Comparison of ENCODE assay signal across 24 cellular contexts in the genomic region with DNA sequence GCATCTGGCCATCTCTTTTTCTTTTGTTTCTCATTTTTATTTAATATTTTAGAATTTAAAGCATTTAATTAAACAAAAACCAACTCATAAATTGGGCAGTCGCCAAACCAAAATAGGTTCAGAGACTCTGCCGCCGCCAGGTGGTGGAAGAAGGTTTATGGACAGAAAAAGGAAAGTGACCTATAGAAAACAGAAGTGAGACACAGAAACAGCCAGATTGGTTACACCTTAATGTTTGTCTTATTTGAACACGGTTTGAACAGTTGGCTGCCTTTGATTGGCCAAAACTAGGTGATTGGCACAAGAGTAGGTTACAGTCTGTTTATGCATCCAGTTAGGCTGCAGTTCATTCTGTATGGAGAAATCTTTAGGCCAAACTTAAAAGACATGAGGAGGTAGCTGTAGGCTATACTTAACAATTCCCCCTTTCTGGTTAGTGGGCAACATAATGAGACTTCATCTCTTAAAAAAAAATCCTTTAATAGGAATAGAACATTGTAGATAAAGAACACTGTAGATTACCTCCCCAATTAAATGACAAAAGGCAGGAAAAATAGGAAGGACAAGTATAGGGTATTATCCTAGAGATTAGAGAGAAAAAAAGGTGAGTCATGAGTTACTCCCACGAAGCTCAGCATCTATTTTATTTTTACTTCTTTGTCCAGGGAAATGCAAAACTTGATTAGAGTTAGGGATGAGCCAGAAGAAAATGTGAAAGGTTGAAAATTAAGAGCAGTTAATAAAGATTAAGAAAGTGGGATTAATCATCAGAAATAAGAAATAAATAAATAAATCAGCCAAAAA. TPM values are rescaled to one million over a fixed set of nuclear protein-coding genes. Genes with fewer than 3 reads are reported as not detected.
DNase-seq lines count a peak whose midpoint lies in the region; ATAC-seq, FAIRE-seq and TF ChIP-seq lines count a peak whose summit lies in the region.
"Had no signal": no experiment of that assay in that cellular context is flagged by ENCODE, and none has a peak within 500 bp of the region (broad histone marks: within the 10 kb centered on the region; RNA-seq: fewer than 3 reads in every experiment).

No MANE protein-coding gene starts in this region.

- in situ Hi-C loops in HAP-1 (cut with MboI; ENCODE audit: low sequenced_read_pairs) (no loop called here), GM13977 (cut with MboI; ENCODE audit: low pct_unique_long_range_greater_than_20kb, low sequenced_read_pairs, unreplicated experiment) (no loop called here)

- TF ChIP-seq CTCF in PC-3 (conservative IDR thresholded peaks at IDR 0.05; ENCODE audit: low read depth, low read length) (no peak), fibroblast of pulmonary artery (IDR thresholded peaks at IDR 0.05; ENCODE audit: low read length, missing control alignments) (no peak), GM13977 (IDR thresholded peaks at IDR 0.05; ENCODE audit: extremely low read depth, insufficient read depth, missing control alignments) (no peak)

- H3K9ac ChIP-seq in PC-3 (ENCODE audit: low read length): no peak overlapping the region

- intact Hi-C loops in PC-3 (cut with micrococcal nuclease): no loop called here

- CTCF ChIA-PET in PC-3 (lab: Charles Lee): no interaction called here

- FAIRE-seq in G401.6 (lab: Jason Lieb, UNC): peak; percentile 50
- FAIRE-seq: RCC 7860 had no signal

- no peaks in the 10 kb centered on the region for H3K79me2 ChIP-seq in PC-3 (ENCODE audit: low read length)

- no peak overlapping the region for H3K4me3 ChIP-seq in HAP-1
- no peak overlapping the region for H3K4me3 ChIP-seq in PC-3 (ENCODE audit: low read length)
- H3K4me3 ChIP-seq in fibroblast of pulmonary artery (replicated peaks; ENCODE audit: low read depth, low read length): no peak overlapping the region
- H3K4me3 ChIP-seq: heart right ventricle, psoas muscle, SJSA1 had no signal

- POLR2A ChIA-PET in PC-3 (lab: Charles Lee; ENCODE audit: unreplicated experiment): no interaction called here

- no peak overlapping the region for H2AFZ ChIP-seq in PC-3 (ENCODE audit: low read length)

- no TSS peak for BruUV-seq in PC-3 (replicated peaks; lab: Mats Ljungman, UMichigan)

- H3F3A ChIP-seq in PC-3 (ENCODE audit: low read length, unreplicated experiment): no peaks in the 10 kb centered on the region

- H3K9me3 ChIP-seq in HAP-1 (no peaks in the 10 kb centered on the region), PC-3 (ENCODE audit: low read length) (no peaks in the 10 kb centered on the region)
- H3K9me3 ChIP-seq: heart right ventricle, neutrophil, psoas muscle, SJSA1 had no signal

- H3K27ac ChIP-seq in PC-3 (ENCODE audit: low read length): no peak overlapping the region
- H3K27ac ChIP-seq: epithelial cell of prostate, heart right ventricle, neutrophil, psoas muscle, SJSA1, VCaP had no signal

- H3K36me3 ChIP-seq in HAP-1 (replicated peaks) (no peaks in the 10 kb centered on the region), PC-3 (ENCODE audit: low read depth, low read length) (no peaks in the 10 kb centered on the region)
- H3K36me3 ChIP-seq: neutrophil had no signal

- no peak overlapping the region for H3K4me2 ChIP-seq in PC-3 (ENCODE audit: low read length)

- H4K20me1 ChIP-seq in PC-3 (ENCODE audit: low read length): no peaks in the 10 kb centered on the region

- peaks cover 16% of the 10 kb centered on the region for H3K4me1 ChIP-seq in HAP-1
- no peaks in the 10 kb centered on the region for H3K4me1 ChIP-seq in PC-3 (ENCODE audit: insufficient read depth, low read length)
- H3K4me1 ChIP-seq: heart right ventricle, psoas muscle, SJSA1 had no signal

- no peaks in the 10 kb centered on the region for H3K9me2 ChIP-seq in PC-3 (replicated peaks; ENCODE audit: low read length)

- DNase-seq in HAP-1 (ENCODE audit: low spot score in 2 of 2): peak; percentile 53 to 94
- DNase-seq in PC-3: peak; percentile 6
- peak; percentile 10 for DNase-seq in fibroblast of pulmonary artery (ENCODE audit: low read depth)
- no peak for DNase-seq in GM13977 (ENCODE audit: low spot score)
- no peak for DNase-seq in central memory CD4-positive, alpha-beta T cell
- DNase-seq: activated CD4-positive, alpha-beta T cell treated with anti-CD3 and anti-CD28 coated beads, Interleukin-2, amount 10 ng/mL, durations not matched to agents 7 days and 5 days; AML-193; DMS79; heart right ventricle; IMR-90; left colon; NCI-H1105; NCI-H2029; NCI-H446 treated with DMSO at 0.1 percent for 48 hours; psoas muscle; T-helper 2 cell; trophoblast cell had no signal

- H3K27me3 ChIP-seq in HAP-1 (ENCODE audit: low read depth) (no peaks in the 10 kb centered on the region), PC-3 (ENCODE audit: low read length) (no peaks in the 10 kb centered on the region)
- H3K27me3 ChIP-seq: heart right ventricle, neutrophil, SJSA1 had no signal

- ATAC-seq in PC-3: no peak
- no peak for ATAC-seq in GM19351 (IDR thresholded peaks at IDR 0.05; ENCODE audit: unreplicated experiment)
- ATAC-seq: heart right ventricle, left colon, psoas muscle had no signal

RNA-seq across cellular contexts. Expression of gene CYCS, which starts 23.9 kb away (rescaled TPM):
- total RNA-seq in PC-3 (2014; rRNA removed): 85.4 and 101 TPM in 2 replicates

Comparison
In these comparisons a context has a peak if more than half of its experiments do, and no peak if none do; other contexts are left out.
1. DNase-seq: peak in HAP-1 (2 of 2), PC-3 (single experiment) and fibroblast of pulmonary artery (single experiment); none in GM13977 (single experiment) and central memory CD4-positive, alpha-beta T cell (single experiment).